9 cellular contexts compared by ENCODE assay signal in the genomic region with DNA sequence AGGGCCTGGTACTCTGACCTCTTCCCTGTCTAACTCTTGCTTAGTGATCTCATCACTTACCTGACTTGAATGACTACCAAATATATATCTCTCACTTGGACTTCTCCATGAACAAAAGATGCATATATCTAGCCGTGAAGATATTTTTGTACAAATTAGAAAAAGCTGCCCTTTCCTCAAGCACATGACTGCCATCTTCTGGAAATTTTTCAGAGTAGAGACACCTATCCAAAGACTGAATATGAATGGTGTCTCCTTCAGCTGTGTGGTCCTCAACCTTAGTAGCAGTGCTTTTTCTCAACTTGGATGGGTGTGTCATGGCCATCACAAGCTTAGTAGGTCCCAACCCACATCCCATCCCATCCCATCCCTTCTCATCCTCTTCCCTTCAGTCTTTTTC.
A peak's percentile ranks its signal among the peaks of the same experiment; 100 is the strongest.
DNase-seq lines count a peak whose midpoint lies in the region; FAIRE-seq and TF ChIP-seq lines count a peak whose summit lies in the region.
"Had no signal": no experiment of that assay in that cellular context is flagged by ENCODE, and none has a peak within 500 bp of the region (broad histone marks: within the 10 kb centered on the region; RNA-seq: fewer than 3 reads in every experiment).

No MANE protein-coding gene starts in this region.

- TF ChIP-seq CTCF in NB4 (IDR thresholded peaks at IDR 0.05; ENCODE audit: low read depth, low read length): peak; percentile 12

- no peak for TF ChIP-seq POLR2A in NB4 (IDR thresholded peaks at IDR 0.05; ENCODE audit: extremely low read depth, insufficient read length)

- DNase-seq in DMS 273 (lab: John Stamatoyannopoulos, UW; ENCODE audit: unreplicated experiment): peak; percentile 42
- no peak for DNase-seq in DMS 273 treated with DMSO at 0.1 percent for 48 hours (lab: John Stamatoyannopoulos, UW)
- DNase-seq in NB4 (ENCODE audit: low read depth): peak; percentile 11
- DNase-seq in dermis microvascular lymphatic vessel endothelial cell (ENCODE audit: low read depth in 2 of 2): peak; percentile 17 to 40
- peak; percentile 39 for DNase-seq in putamen (ENCODE audit: low spot score)
- no peak for DNase-seq in urothelium cell line (ENCODE audit: low spot score)
- no peak for DNase-seq in cortex of kidney (lab: John Stamatoyannopoulos, UW)
- no peak for DNase-seq in HuH-7.5 (ENCODE audit: low spot score)
- DNase-seq: HCEC 1CT had no signal

- H3K4me3 ChIP-seq in NB4 (ENCODE audit: low read depth, low read length): no peak overlapping the region

- no peak for FAIRE-seq in urothelium cell line (lab: Jason Lieb, UNC)

Comparison
In these comparisons a context has a peak if more than half of its experiments do, and no peak if none do; other contexts are left out.
1. DNase-seq: peak in DMS 273 (single experiment), NB4 (single experiment), dermis microvascular lymphatic vessel endothelial cell (2 of 2) and putamen (single experiment); none in DMS 273 treated with DMSO at 0.1 percent for 48 hours (single experiment), urothelium cell line (single experiment), cortex of kidney (single experiment) and HuH-7.5 (single experiment).